In the genomic region with DNA sequence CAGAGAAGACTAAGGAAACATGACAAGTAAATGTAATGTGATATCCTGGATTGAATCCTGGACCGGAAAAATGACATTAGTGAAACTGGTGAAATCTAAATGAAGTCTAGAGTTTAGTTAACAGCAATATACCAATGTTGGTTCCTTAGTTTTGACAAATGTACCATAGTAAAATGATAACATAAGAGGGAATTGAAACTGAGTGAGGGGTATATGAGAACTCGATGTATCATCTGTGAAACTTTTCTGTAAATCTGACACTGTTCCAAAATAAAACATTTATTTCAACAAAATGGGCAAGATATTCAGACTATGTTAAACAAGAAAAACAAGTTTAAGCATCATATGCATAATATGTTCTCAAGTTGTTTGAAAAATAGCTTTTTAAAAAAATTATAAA, we compare ENCODE assay signal across 1 cellular context.
TF ChIP-seq lines count a peak whose summit lies in the region.

No MANE protein-coding gene starts in this region.

TF ChIP-seq in K562, 482 proteins besides CTCF, POLR2A, EP300 and RAD21 (continued from another document):
- TF ChIP-seq, protein P1, sequence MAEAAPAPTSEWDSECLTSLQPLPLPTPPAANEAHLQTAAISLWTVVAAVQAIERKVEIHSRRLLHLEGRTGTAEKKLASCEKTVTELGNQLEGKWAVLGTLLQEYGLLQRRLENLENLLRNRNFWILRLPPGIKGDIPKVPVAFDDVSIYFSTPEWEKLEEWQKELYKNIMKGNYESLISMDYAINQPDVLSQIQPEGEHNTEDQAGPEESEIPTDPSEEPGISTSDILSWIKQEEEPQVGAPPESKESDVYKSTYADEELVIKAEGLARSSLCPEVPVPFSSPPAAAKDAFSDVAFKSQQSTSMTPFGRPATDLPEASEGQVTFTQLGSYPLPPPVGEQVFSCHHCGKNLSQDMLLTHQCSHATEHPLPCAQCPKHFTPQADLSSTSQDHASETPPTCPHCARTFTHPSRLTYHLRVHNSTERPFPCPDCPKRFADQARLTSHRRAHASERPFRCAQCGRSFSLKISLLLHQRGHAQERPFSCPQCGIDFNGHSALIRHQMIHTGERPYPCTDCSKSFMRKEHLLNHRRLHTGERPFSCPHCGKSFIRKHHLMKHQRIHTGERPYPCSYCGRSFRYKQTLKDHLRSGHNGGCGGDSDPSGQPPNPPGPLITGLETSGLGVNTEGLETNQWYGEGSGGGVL (CRISPR knock-in tag; IDR thresholded peaks at IDR 0.05), result no peak
- TF ChIP-seq SMAD3 (CRISPR knock-in tag; conservative IDR thresholded peaks at IDR 0.05), result no peak
- no peak for TF ChIP-seq CC2D1A (IDR thresholded peaks at IDR 0.05)
- TF ChIP-seq, protein P2, sequence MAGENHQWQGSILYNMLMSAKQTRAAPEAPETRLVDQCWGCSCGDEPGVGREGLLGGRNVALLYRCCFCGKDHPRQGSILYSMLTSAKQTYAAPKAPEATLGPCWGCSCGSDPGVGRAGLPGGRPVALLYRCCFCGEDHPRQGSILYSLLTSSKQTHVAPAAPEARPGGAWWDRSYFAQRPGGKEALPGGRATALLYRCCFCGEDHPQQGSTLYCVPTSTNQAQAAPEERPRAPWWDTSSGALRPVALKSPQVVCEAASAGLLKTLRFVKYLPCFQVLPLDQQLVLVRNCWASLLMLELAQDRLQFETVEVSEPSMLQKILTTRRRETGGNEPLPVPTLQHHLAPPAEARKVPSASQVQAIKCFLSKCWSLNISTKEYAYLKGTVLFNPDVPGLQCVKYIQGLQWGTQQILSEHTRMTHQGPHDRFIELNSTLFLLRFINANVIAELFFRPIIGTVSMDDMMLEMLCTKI (IDR thresholded peaks at IDR 0.05; ENCODE audit: partially characterized antibody), result no peak
- no peak for TF ChIP-seq SRSF1 (IDR thresholded peaks at IDR 0.05; ENCODE audit: low read depth, low read length)
- TF ChIP-seq ZNF583 (CRISPR knock-in tag; IDR thresholded peaks at IDR 0.05), result no peak
- no peak for TF ChIP-seq ZNF253 (CRISPR knock-in tag; conservative IDR thresholded peaks at IDR 0.05)
- no peak for TF ChIP-seq RBM14 (IDR thresholded peaks at IDR 0.05; ENCODE audit: borderline replicate concordance, insufficient read depth, low read depth, low read length)
